15 cellular contexts compared by ENCODE assay signal in genomic region chr10:239109-239508, GRCh38.
DNase-seq lines count a peak whose midpoint lies in the region; ATAC-seq and TF ChIP-seq lines count a peak whose summit lies in the region.
"Had no signal": no experiment of that assay in that cellular context is flagged by ENCODE, and none has a peak within 500 bp of the region (broad histone marks: within the 10 kb centered on the region; RNA-seq: fewer than 3 reads in every experiment).

No MANE protein-coding gene starts in this region.

- no peaks in the 10 kb centered on the region for H3K36me3 ChIP-seq in ovary

- H3K27me3 Mint-ChIP-seq in effector memory CD8-positive, alpha-beta T cell, result no peaks in the 10 kb centered on the region
- H3K27me3 Mint-ChIP-seq in type B pancreatic cell, result no peaks in the 10 kb centered on the region
- H3K27me3 Mint-ChIP-seq: IgD-negative memory B cell had no signal

- no peaks in the 10 kb centered on the region for H3K4me1 ChIP-seq in ovary (ENCODE audit: insufficient read depth)
- H3K4me1 ChIP-seq: Caco-2 had no signal

- 91 to 95% (median 93%) methylated on average over 6 of the region's 6 CpGs for WGBS in ovary, 3 donors

- H3K4me3 ChIP-seq in LNCaP clone FGC (ENCODE audit: low read depth, low read length) (no peak overlapping the region), ovary (no peak overlapping the region)

- no peak for TF ChIP-seq EP300 in ovary (IDR thresholded peaks at IDR 0.05)

- ATAC-seq in effector memory CD8-positive, alpha-beta T cell (replicated peaks), result no peak
- ATAC-seq: activated T-cell treated with anti-CD3 and anti-CD28 coated beads, Interleukin-2, amount 50 U/mL, for 72 hours had no signal

- no peak overlapping the region for H3K27ac ChIP-seq in ovary

- H3K4me3 Mint-ChIP-seq in effector memory CD8-positive, alpha-beta T cell, result no peak overlapping the region
- no peak overlapping the region for H3K4me3 Mint-ChIP-seq in type B pancreatic cell
- H3K4me3 Mint-ChIP-seq: activated T-cell treated with anti-CD3 and anti-CD28 coated beads, Interleukin-2, amount 50 U/mL, for 72 hours; IgD-negative memory B cell had no signal

- peaks cover 43% of the 10 kb centered on the region for H3K36me3 Mint-ChIP-seq in effector memory CD8-positive, alpha-beta T cell (ENCODE audit: insufficient read depth)
- peaks cover 6% of the 10 kb centered on the region for H3K36me3 Mint-ChIP-seq in type B pancreatic cell

- TF ChIP-seq POLR2A in ovary (IDR thresholded peaks at IDR 0.05), result no peak

- H3K9me3 ChIP-seq in ovary, result no peaks in the 10 kb centered on the region
- H3K9me3 ChIP-seq: Caco-2 had no signal

- intact Hi-C loops in ovary (cut with DNase I), result no loop called here

- no peaks in the 10 kb centered on the region for H3K27me3 ChIP-seq in ovary

- DNase-seq in NCI-H1417 (lab: John Stamatoyannopoulos, UW) (peak in 2 of 3 experiments; percentile 27 to 55), NCI-H1417 treated with DMSO at 0.1 percent for 48 hours (lab: John Stamatoyannopoulos, UW) (no peak), LNCaP clone FGC (ENCODE audit: low read depth) (peak; percentile 8), astrocyte of the hippocampus (ENCODE audit: low read depth, low spot score) (peak; percentile 42), myocyte (ENCODE audit: low read depth) (peak; percentile 24), ovary (no peak), type B pancreatic cell (ENCODE audit: extremely low spot score, unreplicated experiment) (no peak)
- no peak for DNase-seq in effector memory CD8-positive, alpha-beta T cell
- DNase-seq: activated CD4-positive, alpha-beta T cell treated with anti-CD3 and anti-CD28 coated beads, Interleukin-2, amount 50 U/mL, for 1 hour; activated T-cell treated with anti-CD3 and anti-CD28 coated beads, Interleukin-2, amount 50 U/mL, for 72 hours; Caco-2; NCI-H2171; substantia nigra; T-helper 2 cell had no signal

- H3K4me1 Mint-ChIP-seq in effector memory CD8-positive, alpha-beta T cell (ENCODE audit: low read depth in 2 of 2), result peaks cover 0 to 9% of the 10 kb centered on the region in 2 donors
- H3K4me1 Mint-ChIP-seq in type B pancreatic cell (ENCODE audit: unreplicated experiment), result peaks cover 15% of the 10 kb centered on the region

- H3K27ac Mint-ChIP-seq in effector memory CD8-positive, alpha-beta T cell, result no peak overlapping the region
- H3K27ac Mint-ChIP-seq in type B pancreatic cell, result no peak overlapping the region
- H3K27ac Mint-ChIP-seq: activated T-cell treated with anti-CD3 and anti-CD28 coated beads, Interleukin-2, amount 50 U/mL, for 72 hours; IgD-negative memory B cell had no signal

- no peaks in the 10 kb centered on the region for H3K9me3 Mint-ChIP-seq in effector memory CD8-positive, alpha-beta T cell
- no peaks in the 10 kb centered on the region for H3K9me3 Mint-ChIP-seq in type B pancreatic cell
- H3K9me3 Mint-ChIP-seq: activated T-cell treated with anti-CD3 and anti-CD28 coated beads, Interleukin-2, amount 50 U/mL, for 72 hours; IgD-negative memory B cell had no signal

- 0 out of 2 replicates have a peak, but pooled peaks have one; percentile 22 for TF ChIP-seq CTCF in LNCaP clone FGC (IDR thresholded peaks at IDR 0.05; ENCODE audit: control insufficient read depth, extremely low read depth, insufficient read depth)
- TF ChIP-seq CTCF in ovary (IDR thresholded peaks at IDR 0.05), result no peak
- TF ChIP-seq CTCF in type B pancreatic cell (conservative IDR thresholded peaks at IDR 0.05), result no peak

Comparison
In these comparisons a context has a peak if more than half of its experiments do, and no peak if none do; other contexts are left out.
1. DNase-seq: peak in NCI-H1417 (2 of 3), LNCaP clone FGC (single experiment), astrocyte of the hippocampus (single experiment) and myocyte (single experiment); none in NCI-H1417 treated with DMSO at 0.1 percent for 48 hours (single experiment), ovary (0 of 5), effector memory CD8-positive, alpha-beta T cell (0 of 3) and type B pancreatic cell (single experiment).